16 cellular contexts compared by ENCODE assay signal in the genomic region with DNA sequence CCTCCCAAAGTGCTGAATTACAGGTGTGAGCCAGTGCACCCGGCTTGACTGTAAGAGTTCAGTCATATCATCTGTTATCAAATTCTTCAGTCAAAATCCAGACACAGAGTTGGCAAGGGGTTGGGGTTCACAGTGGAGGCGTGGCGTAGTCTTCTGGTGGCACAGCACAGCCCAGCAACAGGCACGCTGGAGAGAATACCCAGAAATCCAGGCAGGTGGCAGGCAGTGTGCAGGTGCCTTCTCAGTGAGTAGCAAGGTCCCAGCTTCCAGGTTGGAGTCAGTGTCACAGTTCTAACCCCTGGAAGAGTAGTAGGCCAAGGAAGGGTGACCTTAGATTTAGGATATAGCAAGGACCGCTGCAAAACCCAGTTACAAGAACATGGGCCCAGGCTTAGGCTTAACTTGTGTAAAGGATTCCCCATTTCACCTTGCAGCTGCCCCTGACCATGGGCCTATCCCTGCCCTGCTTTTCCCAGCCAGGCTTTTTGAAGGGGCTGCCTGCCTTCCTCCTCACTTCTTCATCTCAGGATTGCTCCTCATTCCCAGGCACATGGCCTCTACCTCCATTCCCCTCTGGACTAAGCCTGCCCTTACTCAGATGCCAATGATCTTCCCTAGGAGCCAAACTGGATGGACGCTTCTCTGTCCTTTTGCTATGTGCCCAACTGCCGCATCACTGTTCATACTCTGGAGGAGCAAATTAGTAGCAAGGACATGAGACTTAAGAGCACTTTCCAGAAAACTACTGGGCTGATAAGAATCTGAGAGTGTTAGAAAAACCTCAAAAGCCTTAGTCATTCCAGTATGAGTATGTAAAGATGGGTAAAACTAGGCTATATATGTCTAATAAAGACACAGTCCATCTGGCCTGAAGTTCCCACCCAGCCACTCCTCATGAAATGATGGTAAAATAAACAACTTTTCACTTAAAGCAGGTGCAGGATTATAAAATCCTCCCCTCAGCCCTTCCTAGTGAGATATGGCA. TPM values are rescaled to one million over a fixed set of nuclear protein-coding genes. Genes with fewer than 3 reads are reported as not detected.
DNase-seq lines count a peak whose midpoint lies in the region; ATAC-seq, FAIRE-seq and TF ChIP-seq lines count a peak whose summit lies in the region.
"Had no signal": no experiment of that assay in that cellular context is flagged by ENCODE, and none has a peak within 500 bp of the region (broad histone marks: within the 10 kb centered on the region; RNA-seq: fewer than 3 reads in every experiment).

No MANE protein-coding gene starts in this region.

- POLR2A ChIA-PET in SK-N-SH (lab: Yijun Ruan, JAX) = no interaction called here
- POLR2A ChIA-PET in PC-3 (lab: Charles Lee; ENCODE audit: unreplicated experiment) = no interaction called here

- intact Hi-C loops in PC-3 (cut with micrococcal nuclease) (no loop called here), mucosa of descending colon (cut with DNase I, micrococcal nuclease) (loop anchor here in 1 of 2 donors (10.0 kb wide), 1 partner anchor 246 kb away; no protein-coding TSS in a partner anchor)

- CTCF ChIA-PET in SK-N-SH (lab: Yijun Ruan, JAX) (interaction anchor here (1.0 to 3.4 kb wide), 4 partner anchors 8 to 251 kb away, joined by 3 to 18 read pairs (median 6); no protein-coding TSS in a partner anchor), PC-3 (lab: Charles Lee) (no interaction called here)

- H3K36me3 ChIP-seq in SK-N-SH (replicated peaks in 1 of 2; ENCODE audit: control insufficient read depth in 1 of 2, insufficient read depth in 2 of 2, low read length in 1 of 2) (no peaks in the 10 kb centered on the region), PC-3 (ENCODE audit: low read depth, low read length) (no peaks in the 10 kb centered on the region), mucosa of descending colon (ENCODE audit: low read depth) (no peaks in the 10 kb centered on the region)

- no peaks in the 10 kb centered on the region for H3K27me3 ChIP-seq in SK-N-SH (ENCODE audit: insufficient read depth)
- H3K27me3 ChIP-seq in PC-3 (ENCODE audit: low read length) = no peaks in the 10 kb centered on the region
- H3K27me3 ChIP-seq: tibial artery had no signal

- H3K9ac ChIP-seq in SK-N-SH (no peak overlapping the region), PC-3 (ENCODE audit: low read length) (no peak overlapping the region)

- DNase-seq in SK-N-SH (no peak), GM12892 (ENCODE audit: insufficient read length) (no peak), PC-3 (peak; percentile 52), mucosa of descending colon (no peak), COLO668 (lab: John Stamatoyannopoulos, UW; ENCODE audit: unreplicated experiment) (no peak), superior temporal gyrus (ENCODE audit: extremely low spot score) (no peak)
- DNase-seq: activated naive CD4-positive, alpha-beta T cell treated with Interleukin-2 at 50 U/mL for 16 hours; islet precursor cell; NCI-H1694 treated with DMSO at 0.1 percent for 48 hours; NCI-H748 treated with DMSO at 0.1 percent for 48 hours had no signal

- H3K4me1 ChIP-seq in SK-N-SH (ENCODE audit: control insufficient read depth in 1 of 2, insufficient read depth in 2 of 2, low read depth in 1 of 2, low read length in 1 of 2) (no peaks in the 10 kb centered on the region), PC-3 (ENCODE audit: insufficient read depth, low read length) (peaks cover 40% of the 10 kb centered on the region), mucosa of descending colon (ENCODE audit: low read depth) (peaks cover 23% of the 10 kb centered on the region)
- H3K4me1 ChIP-seq: tibial artery had no signal

- TF ChIP-seq POLR2A in GM12892 (IDR thresholded peaks at IDR 0.05; ENCODE audit: low read depth, low read length) = no peak

- no peak for TF ChIP-seq RAD21 in SK-N-SH (IDR thresholded peaks at IDR 0.05; ENCODE audit: low read length)

- no peaks in the 10 kb centered on the region for H3K9me3 ChIP-seq in SK-N-SH
- H3K9me3 ChIP-seq in PC-3 (ENCODE audit: low read length) = no peaks in the 10 kb centered on the region
- no peaks in the 10 kb centered on the region for H3K9me3 ChIP-seq in mucosa of descending colon
- H3K9me3 ChIP-seq: tibial artery had no signal

- H4K20me1 ChIP-seq in SK-N-SH (ENCODE audit: insufficient read depth) (no peaks in the 10 kb centered on the region), PC-3 (ENCODE audit: low read length) (no peaks in the 10 kb centered on the region)

- FAIRE-seq in GM12892 (lab: Jason Lieb, UNC) = peak; percentile 9
- FAIRE-seq: A204.1, GM19239, H1 had no signal

- no TSS peak for BruUV-seq in PC-3 (replicated peaks; lab: Mats Ljungman, UMichigan)

- ATAC-seq in SK-N-SH treated with all-trans-retinoic acid at 6 μM for 48 hours (no peak; the same call in 2 of the 3 replicates), PC-3 (peak; percentile 23; the same call in 1 of the 2 replicates), mucosa of descending colon (peak; percentile 52), HG03175 (IDR thresholded peaks at IDR 0.05; ENCODE audit: unreplicated experiment) (no peak)

- H3K27ac ChIP-seq in SK-N-SH (ENCODE audit: low read depth in 2 of 2, low read length in 1 of 2) = no peak overlapping the region
- peak overlapping the region; percentile 47 for H3K27ac ChIP-seq in PC-3 (ENCODE audit: low read length)
- H3K27ac ChIP-seq: tibial artery had no signal

- WGBS in SK-N-SH (ENCODE audit: low lambda C conversion rate) = 80% methylated on average over 7 of the region's 7 CpGs

- no peak for TF ChIP-seq EP300 in SK-N-SH (IDR thresholded peaks at IDR 0.05; ENCODE audit: borderline replicate concordance in 1 of 2, low read depth in 1 of 2, low read length in 1 of 2)

- H3K79me2 ChIP-seq in SK-N-SH (ENCODE audit: insufficient read depth) (no peaks in the 10 kb centered on the region), PC-3 (ENCODE audit: low read length) (no peaks in the 10 kb centered on the region)

- H3K9me2 ChIP-seq in SK-N-SH (no peaks in the 10 kb centered on the region), PC-3 (replicated peaks; ENCODE audit: low read length) (no peaks in the 10 kb centered on the region)

- H3K4me2 ChIP-seq in SK-N-SH (no peak overlapping the region), PC-3 (ENCODE audit: low read length) (no peak overlapping the region)

- H3F3A ChIP-seq in SK-N-SH (replicated peaks; ENCODE audit: insufficient read depth) = no peaks in the 10 kb centered on the region
- no peaks in the 10 kb centered on the region for H3F3A ChIP-seq in PC-3 (ENCODE audit: low read length, unreplicated experiment)

- H2AFZ ChIP-seq in SK-N-SH (ENCODE audit: low read depth) = no peak overlapping the region
- no peak overlapping the region for H2AFZ ChIP-seq in PC-3 (ENCODE audit: low read length)

- no peak for TF ChIP-seq CTCF in SK-N-SH (IDR thresholded peaks at IDR 0.05)
- TF ChIP-seq CTCF in PC-3 (conservative IDR thresholded peaks at IDR 0.05; ENCODE audit: low read depth, low read length) = no peak
- TF ChIP-seq CTCF in mucosa of descending colon (IDR thresholded peaks at IDR 0.05) = no peak

- H3K4me3 ChIP-seq in SK-N-SH (ENCODE audit: low read depth in 2 of 2, low read length in 1 of 2) (no peak overlapping the region), PC-3 (ENCODE audit: low read length) (no peak overlapping the region), mucosa of descending colon (no peak overlapping the region)
- H3K4me3 ChIP-seq: tibial artery had no signal

TF ChIP-seq in SK-N-SH, 30 proteins besides CTCF, POLR2A, EP300 and RAD21 (continues in another document):
- TF ChIP-seq EZH2phosphoT487 (IDR thresholded peaks at IDR 0.05; ENCODE audit: borderline replicate concordance, low read depth) = no peak
- no peak for TF ChIP-seq MEF2A (IDR thresholded peaks at IDR 0.05; ENCODE audit: borderline replicate concordance, low read depth)
- TF ChIP-seq TAF1 (IDR thresholded peaks at IDR 0.05; ENCODE audit: borderline replicate concordance, low read depth, low read length) = no peak
- TF ChIP-seq ELF1 (IDR thresholded peaks at IDR 0.05) = no peak
- TF ChIP-seq, protein P1, sequence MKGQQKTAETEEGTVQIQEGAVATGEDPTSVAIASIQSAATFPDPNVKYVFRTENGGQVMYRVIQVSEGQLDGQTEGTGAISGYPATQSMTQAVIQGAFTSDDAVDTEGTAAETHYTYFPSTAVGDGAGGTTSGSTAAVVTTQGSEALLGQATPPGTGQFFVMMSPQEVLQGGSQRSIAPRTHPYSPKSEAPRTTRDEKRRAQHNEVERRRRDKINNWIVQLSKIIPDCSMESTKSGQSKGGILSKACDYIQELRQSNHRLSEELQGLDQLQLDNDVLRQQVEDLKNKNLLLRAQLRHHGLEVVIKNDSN (IDR thresholded peaks at IDR 0.05; ENCODE audit: borderline replicate concordance, low read depth) = no peak

TF ChIP-seq in SK-N-SH treated with all-trans-retinoic acid at 6 μM for 48 hours, 23 proteins besides CTCF, POLR2A, EP300 and RAD21 (continues in another document):
- TF ChIP-seq ZFP30 (CRISPR knock-in tag; IDR thresholded peaks at IDR 0.05) = no peak
- no peak for TF ChIP-seq ZFP3 (CRISPR knock-in tag; IDR thresholded peaks at IDR 0.05)
- TF ChIP-seq ZNF8 (CRISPR knock-in tag; IDR thresholded peaks at IDR 0.05) = no peak
- no peak for TF ChIP-seq SNAI2 (CRISPR knock-in tag; IDR thresholded peaks at IDR 0.05)
- TF ChIP-seq, protein P2, sequence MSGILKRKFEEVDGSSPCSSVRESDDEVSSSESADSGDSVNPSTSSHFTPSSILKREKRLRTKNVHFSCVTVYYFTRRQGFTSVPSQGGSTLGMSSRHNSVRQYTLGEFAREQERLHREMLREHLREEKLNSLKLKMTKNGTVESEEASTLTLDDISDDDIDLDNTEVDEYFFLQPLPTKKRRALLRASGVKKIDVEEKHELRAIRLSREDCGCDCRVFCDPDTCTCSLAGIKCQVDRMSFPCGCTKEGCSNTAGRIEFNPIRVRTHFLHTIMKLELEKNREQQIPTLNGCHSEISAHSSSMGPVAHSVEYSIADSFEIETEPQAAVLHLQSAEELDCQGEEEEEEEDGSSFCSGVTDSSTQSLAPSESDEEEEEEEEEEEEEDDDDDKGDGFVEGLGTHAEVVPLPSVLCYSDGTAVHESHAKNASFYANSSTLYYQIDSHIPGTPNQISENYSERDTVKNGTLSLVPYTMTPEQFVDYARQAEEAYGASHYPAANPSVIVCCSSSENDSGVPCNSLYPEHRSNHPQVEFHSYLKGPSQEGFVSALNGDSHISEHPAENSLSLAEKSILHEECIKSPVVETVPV (CRISPR knock-in tag; IDR thresholded peaks at IDR 0.05) = no peak
- TF ChIP-seq ZNF565 (CRISPR knock-in tag; conservative IDR thresholded peaks at IDR 0.05; ENCODE audit: low read depth) = no peak
- no peak for TF ChIP-seq ZNF70 (CRISPR knock-in tag; IDR thresholded peaks at IDR 0.05)

RNA-seq across cellular contexts. Expression of a gene that starts 30.3 kb away (rescaled TPM):
- 4.5 and 5.8 TPM in 2 replicates for polyA plus RNA-seq in SK-N-SH (2012; rRNA removed)
- polyA plus RNA-seq in SK-N-SH (2012; cell fraction: cytosol; rRNA removed) = 5.4 and 5.5 TPM in 2 replicates
- 3.0 and 4.1 TPM in 2 replicates for polyA plus RNA-seq in SK-N-SH (2012; cell fraction: nucleus; rRNA removed)
- polyA plus RNA-seq in GM12892 (2012; ENCODE audit: missing spikeins) = 16.6 TPM
- total RNA-seq in PC-3 (2014; rRNA removed) (3.4 and 5.1 TPM in 2 replicates), mucosa of descending colon (1 to 10 TPM; 7.5 to 8.3 (median 8.0) TPM)

Comparison
In these comparisons a context has a peak if more than half of its experiments do, and no peak if none do; other contexts are left out.
1. ATAC-seq: peak in PC-3 (single experiment) and mucosa of descending colon (single experiment); none in SK-N-SH treated with all-trans-retinoic acid at 6 μM for 48 hours (single experiment) and HG03175 (single experiment).